ENCODE assay signal across 9 cellular contexts in genomic region chr10:130141460-130141859, GRCh38. TPM values are rescaled to one million over a fixed set of nuclear protein-coding genes. Genes with fewer than 3 reads are reported as not detected.
DNase-seq lines count a peak whose midpoint lies in the region; ATAC-seq and TF ChIP-seq lines count a peak whose summit lies in the region.
"Had no signal": no experiment of that assay in that cellular context is flagged by ENCODE, and none has a peak within 500 bp of the region (broad histone marks: within the 10 kb centered on the region; RNA-seq: fewer than 3 reads in every experiment).

No MANE protein-coding gene starts in this region.

- H3K27me3 Mint-ChIP-seq in GM23338 (ENCODE audit: insufficient read depth, low read depth, poor library complexity): no peaks in the 10 kb centered on the region

- H3K9ac ChIP-seq in SK-N-SH: no peak overlapping the region

- H3K9me3 ChIP-seq in effector memory CD4-positive, alpha-beta T cell (ENCODE audit: control insufficient read depth, low read length): no peaks in the 10 kb centered on the region
- H3K9me3 ChIP-seq in SK-N-SH: no peaks in the 10 kb centered on the region
- H3K9me3 ChIP-seq: MG63 had no signal

- peak overlapping the region; percentile 49 for H3K27ac Mint-ChIP-seq in GM23338

- H3F3A ChIP-seq in GM23338 (replicated peaks; ENCODE audit: low read depth) (no peaks in the 10 kb centered on the region), SK-N-SH (replicated peaks; ENCODE audit: insufficient read depth) (peaks cover 3% of the 10 kb centered on the region)

- H3K36me3 ChIP-seq in GM23338 (ENCODE audit: insufficient read depth): peaks cover 8% of the 10 kb centered on the region
- H3K36me3 ChIP-seq in effector memory CD4-positive, alpha-beta T cell (ENCODE audit: control insufficient read depth, insufficient read depth, low read length): peaks cover 3% of the 10 kb centered on the region
- peaks cover 12 to 27% of the 10 kb centered on the region in 2 experiments for H3K36me3 ChIP-seq in SK-N-SH (replicated peaks in 1 of 2; ENCODE audit: control insufficient read depth in 1 of 2, insufficient read depth in 2 of 2, low read length in 1 of 2)

- DNase-seq in GM23338 (ENCODE audit: low spot score) (no peak), OCI-M1 (lab: John Stamatoyannopoulos, UW) (peak; percentile 94), kidney tubule cell (ENCODE audit: low spot score) (peak; percentile 45), NCI-H1436 (lab: John Stamatoyannopoulos, UW) (no peak), SK-N-SH (no peak)
- DNase-seq in effector memory CD4-positive, alpha-beta T cell: no peak
- DNase-seq: MG63 had no signal

- H3K27ac ChIP-seq in GM23338 (ENCODE audit: low read depth): peak overlapping the region; percentile 63; the same call in 1 of the 2 replicates
- H3K27ac ChIP-seq in effector memory CD4-positive, alpha-beta T cell (ENCODE audit: insufficient read depth, low read length, poor library complexity, severe bottlenecking): no peak overlapping the region
- no peak overlapping the region for H3K27ac ChIP-seq in SK-N-SH (ENCODE audit: low read depth in 2 of 2, low read length in 1 of 2)
- H3K27ac ChIP-seq: cardiac muscle cell had no signal

- H3K27me3 ChIP-seq in GM23338 (ENCODE audit: insufficient read depth) (no peaks in the 10 kb centered on the region), SK-N-SH (ENCODE audit: insufficient read depth) (no peaks in the 10 kb centered on the region)
- H3K27me3 ChIP-seq in effector memory CD4-positive, alpha-beta T cell (replicated peaks; ENCODE audit: control insufficient read depth, insufficient read depth, low read length, poor library complexity, severe bottlenecking): no peaks in the 10 kb centered on the region
- H3K27me3 ChIP-seq: cardiac muscle cell, MG63 had no signal

- no peaks in the 10 kb centered on the region for H3K9me3 Mint-ChIP-seq in GM23338

- H3K4me1 ChIP-seq in GM23338 (ENCODE audit: insufficient read depth): peaks cover 19% of the 10 kb centered on the region; the same call in 1 of the 2 replicates
- H3K4me1 ChIP-seq in effector memory CD4-positive, alpha-beta T cell (ENCODE audit: control insufficient read depth, insufficient read depth, low read length, poor library complexity, severe bottlenecking): peaks cover 14% of the 10 kb centered on the region
- peaks cover 9 to 11% of the 10 kb centered on the region in 2 experiments; a peak in 1 of 4 replicates for H3K4me1 ChIP-seq in SK-N-SH (ENCODE audit: control insufficient read depth in 1 of 2, insufficient read depth in 2 of 2, low read depth in 1 of 2, low read length in 1 of 2)

- H3K79me2 ChIP-seq in GM23338 (replicated peaks; ENCODE audit: insufficient read depth) (peaks cover 100% of the 10 kb centered on the region), SK-N-SH (ENCODE audit: insufficient read depth) (peaks cover 98% of the 10 kb centered on the region)

- H3K4me3 ChIP-seq in GM23338 (no peak overlapping the region), SK-N-SH (ENCODE audit: low read depth in 2 of 2, low read length in 1 of 2) (no peak overlapping the region)
- no peak overlapping the region for H3K4me3 ChIP-seq in effector memory CD4-positive, alpha-beta T cell (ENCODE audit: insufficient read depth, low read depth, low read length, poor library complexity, severe bottlenecking)
- H3K4me3 ChIP-seq: cardiac muscle cell, MG63 had no signal

- peaks cover 40% of the 10 kb centered on the region for H3K36me3 Mint-ChIP-seq in GM23338 (ENCODE audit: low read depth)

- POLR2A ChIA-PET in SK-N-SH (lab: Yijun Ruan, JAX): no interaction called here

- TF ChIP-seq EP300 in SK-N-SH (IDR thresholded peaks at IDR 0.05; ENCODE audit: borderline replicate concordance in 1 of 2, low read depth in 1 of 2, low read length in 1 of 2): no peak

- H3K4me1 Mint-ChIP-seq in GM23338: peaks cover 35% of the 10 kb centered on the region

- H2AFZ ChIP-seq in GM23338 (no peak overlapping the region), SK-N-SH (ENCODE audit: low read depth) (no peak overlapping the region)

- H3K4me2 ChIP-seq in GM23338 (peak overlapping the region; percentile 40; the same call in 1 of the 2 replicates), SK-N-SH (no peak overlapping the region)

- CTCF ChIA-PET in SK-N-SH (lab: Yijun Ruan, JAX): interaction anchor here (0.9 to 1.8 kb wide), 2 partner anchors 14 to 48 kb away, joined by 3 to 7 read pairs; no protein-coding TSS in a partner anchor

- 90% methylated on average over 1 of the region's 1 CpG for WGBS in SK-N-SH (ENCODE audit: low lambda C conversion rate)

- TF ChIP-seq CTCF in GM23338 (conservative IDR thresholded peaks at IDR 0.05; ENCODE audit: low read depth in 2 of 2) (no peak), SK-N-SH (IDR thresholded peaks at IDR 0.05) (no peak)

- TF ChIP-seq RAD21 in SK-N-SH (IDR thresholded peaks at IDR 0.05; ENCODE audit: low read length): no peak

- ATAC-seq in GM18909 (IDR thresholded peaks at IDR 0.05; ENCODE audit: poor library complexity, unreplicated experiment) (peak; percentile 35), GM23338 (no peak)

- no peak overlapping the region for H3K4me3 Mint-ChIP-seq in GM23338

- peaks cover 71% of the 10 kb centered on the region for H4K20me1 ChIP-seq in GM23338 (replicated peaks; ENCODE audit: insufficient read depth)
- peaks cover 92% of the 10 kb centered on the region for H4K20me1 ChIP-seq in SK-N-SH (ENCODE audit: insufficient read depth)

- H3K9me2 ChIP-seq in GM23338 (ENCODE audit: insufficient read depth) (no peaks in the 10 kb centered on the region), SK-N-SH (no peaks in the 10 kb centered on the region)

TF ChIP-seq in GM23338, 12 proteins besides CTCF, POLR2A, EP300 and RAD21 (continues in another document):
- no peak for TF ChIP-seq POLR2AphosphoS5 (IDR thresholded peaks at IDR 0.05; ENCODE audit: low read depth)
- no peak for TF ChIP-seq EZH2phosphoT487 (IDR thresholded peaks at IDR 0.05; ENCODE audit: unreplicated experiment)
- no peak for TF ChIP-seq NANOG (IDR thresholded peaks at IDR 0.05; ENCODE audit: borderline replicate concordance)

TF ChIP-seq in SK-N-SH, 30 proteins besides CTCF, POLR2A, EP300 and RAD21:
- TF ChIP-seq MAX (IDR thresholded peaks at IDR 0.05; ENCODE audit: low read depth): no peak
- TF ChIP-seq IRF3 (IDR thresholded peaks at IDR 0.05; ENCODE audit: low read depth, low read length): no peak
- no peak for TF ChIP-seq FOXJ3 (CRISPR knock-in tag; IDR thresholded peaks at IDR 0.05)
- TF ChIP-seq SMC3 (IDR thresholded peaks at IDR 0.05; ENCODE audit: low read depth, low read length): no peak
- TF ChIP-seq, protein P1, sequence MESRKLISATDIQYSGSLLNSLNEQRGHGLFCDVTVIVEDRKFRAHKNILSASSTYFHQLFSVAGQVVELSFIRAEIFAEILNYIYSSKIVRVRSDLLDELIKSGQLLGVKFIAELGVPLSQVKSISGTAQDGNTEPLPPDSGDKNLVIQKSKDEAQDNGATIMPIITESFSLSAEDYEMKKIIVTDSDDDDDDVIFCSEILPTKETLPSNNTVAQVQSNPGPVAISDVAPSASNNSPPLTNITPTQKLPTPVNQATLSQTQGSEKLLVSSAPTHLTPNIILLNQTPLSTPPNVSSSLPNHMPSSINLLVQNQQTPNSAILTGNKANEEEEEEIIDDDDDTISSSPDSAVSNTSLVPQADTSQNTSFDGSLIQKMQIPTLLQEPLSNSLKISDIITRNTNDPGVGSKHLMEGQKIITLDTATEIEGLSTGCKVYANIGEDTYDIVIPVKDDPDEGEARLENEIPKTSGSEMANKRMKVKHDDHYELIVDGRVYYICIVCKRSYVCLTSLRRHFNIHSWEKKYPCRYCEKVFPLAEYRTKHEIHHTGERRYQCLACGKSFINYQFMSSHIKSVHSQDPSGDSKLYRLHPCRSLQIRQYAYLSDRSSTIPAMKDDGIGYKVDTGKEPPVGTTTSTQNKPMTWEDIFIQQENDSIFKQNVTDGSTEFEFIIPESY (IDR thresholded peaks at IDR 0.05; ENCODE audit: borderline replicate concordance, low read depth): no peak
- no peak for TF ChIP-seq GABPA (IDR thresholded peaks at IDR 0.05; ENCODE audit: low read depth)

RNA-seq across cellular contexts. Expression of gene GLRX3, which starts 5.3 kb away (rescaled TPM):
- 141 and 146 TPM in 2 replicates for total RNA-seq in GM23338 (2014; rRNA removed; shearing (Covaris generic))
- polyA plus RNA-seq in GM23338 (2016; fragmentation: Nextera tagmentation; extraction: Ambion mirVana): 175 and 201 TPM in 2 replicates
- 88.1 and 93.8 TPM in 2 replicates for polyA plus RNA-seq in SK-N-SH (2012; rRNA removed)
- 91.5 and 117 TPM in 2 replicates for polyA plus RNA-seq in SK-N-SH (2012; cell fraction: cytosol; rRNA removed)
- 63.8 and 91.4 TPM in 2 replicates for polyA plus RNA-seq in SK-N-SH (2012; cell fraction: nucleus; rRNA removed)

RNA-seq across cellular contexts. Expression of gene C10orf143, which starts 30.8 kb away (rescaled TPM):
- total RNA-seq in GM23338 (2014; rRNA removed; shearing (Covaris generic)): 0.21 and 0.62 TPM in 2 replicates
- polyA plus RNA-seq in GM23338 (2016; fragmentation: Nextera tagmentation; extraction: Ambion mirVana): 3.7 and 4.8 TPM in 2 replicates
- 1.4 and 2.2 TPM in 2 replicates for polyA plus RNA-seq in SK-N-SH (2012; rRNA removed)
- 2.0 and 2.4 TPM in 2 replicates for polyA plus RNA-seq in SK-N-SH (2012; cell fraction: cytosol; rRNA removed)
- 2.4 and 3.1 TPM in 2 replicates for polyA plus RNA-seq in SK-N-SH (2012; cell fraction: nucleus; rRNA removed)

Comparison
In these comparisons a context has a peak if more than half of its experiments do, and no peak if none do; other contexts are left out.
1. DNase-seq: peak in OCI-M1 (single experiment) and kidney tubule cell (single experiment); none in GM23338 (single experiment), effector memory CD4-positive, alpha-beta T cell (0 of 3), NCI-H1436 (single experiment) and SK-N-SH (single experiment).